In genomic region chr11:95289378-95289777, GRCh38 we compare ENCODE assay signal across 21 cellular contexts.
"Had no signal": no experiment of that assay in that cellular context is flagged by ENCODE, and none has a peak within 500 bp of the region (broad histone marks: within the 10 kb centered on the region; RNA-seq: fewer than 3 reads in every experiment).

No MANE protein-coding gene starts in this region.

- H3K27ac ChIP-seq: body of pancreas, dorsolateral prefrontal cortex, gastrocnemius medialis, left ventricle myocardium inferior, transverse colon, WERI-Rb-1 had no signal

- H3K4me3 Mint-ChIP-seq: activated naive CD4-positive, alpha-beta T cell treated with anti-CD3 and anti-CD28 coated beads, Interleukin-2, amount 50 U/mL, for 24 hours; activated T-cell treated with anti-CD3 and anti-CD28 coated beads, Interleukin-2, amount 50 U/mL, for 72 hours; nephron progenitor cell had no signal

- H3K36me3 ChIP-seq: gastrocnemius medialis, left ventricle myocardium inferior, transverse colon, WERI-Rb-1 had no signal

- H3K27ac Mint-ChIP-seq: activated naive CD4-positive, alpha-beta T cell treated with anti-CD3 and anti-CD28 coated beads, Interleukin-2, amount 50 U/mL, for 24 hours; activated T-cell treated with anti-CD3 and anti-CD28 coated beads, Interleukin-2, amount 50 U/mL, for 72 hours; nephron progenitor cell had no signal

- ATAC-seq: activated T-cell treated with anti-CD3 and anti-CD28 coated beads, Interleukin-2, amount 50 U/mL, for 72 hours; body of pancreas; gastrocnemius medialis had no signal

- H3K4me3 ChIP-seq: body of pancreas, dorsolateral prefrontal cortex, gastrocnemius medialis, left ventricle myocardium inferior, transverse colon had no signal

- H3K4me1 ChIP-seq: body of pancreas, gastrocnemius medialis, left ventricle myocardium inferior had no signal

- FAIRE-seq: colon had no signal

- H3K4me1 Mint-ChIP-seq: activated naive CD4-positive, alpha-beta T cell treated with anti-CD3 and anti-CD28 coated beads, Interleukin-2, amount 50 U/mL, for 24 hours; nephron progenitor cell had no signal

- H3K27me3 Mint-ChIP-seq: activated naive CD4-positive, alpha-beta T cell treated with anti-CD3 and anti-CD28 coated beads, Interleukin-2, amount 50 U/mL, for 24 hours had no signal

- H3K36me3 Mint-ChIP-seq: activated naive CD4-positive, alpha-beta T cell treated with anti-CD3 and anti-CD28 coated beads, Interleukin-2, amount 50 U/mL, for 24 hours had no signal

- H3K9me3 ChIP-seq: body of pancreas, gastrocnemius medialis, left ventricle myocardium inferior, transverse colon had no signal

- H3K9me3 Mint-ChIP-seq: activated naive CD4-positive, alpha-beta T cell treated with anti-CD3 and anti-CD28 coated beads, Interleukin-2, amount 50 U/mL, for 24 hours; activated T-cell treated with anti-CD3 and anti-CD28 coated beads, Interleukin-2, amount 50 U/mL, for 72 hours had no signal

- DNase-seq: activated CD4-positive, alpha-beta T cell treated with anti-CD3 and anti-CD28 coated beads for 1 hour; activated effector memory CD4-positive, alpha-beta T cell treated with anti-CD3 and anti-CD28 coated beads, Interleukin-2, amount 50 U/mL, for 16 hours; activated T-cell treated with anti-CD3 and anti-CD28 coated beads, Interleukin-2, amount 50 U/mL, for 72 hours; body of pancreas; central memory CD4-positive, alpha-beta T cell; dorsolateral prefrontal cortex; gastrocnemius medialis; head of caudate nucleus; left ventricle myocardium inferior; nephron progenitor cell; occipital lobe; posterior cingulate gyrus; retina; stimulated activated CD4-positive, alpha-beta T cell treated with anti-CD3 and anti-CD28 coated beads, Interleukin-12 subunit alpha, Interleukin-12 subunit beta, amount 100 ng/mL, for 4 hours; stimulated activated CD4-positive, alpha-beta T cell treated with anti-CD3 and anti-CD28 coated beads, Interleukin-1b, Interleukin-23, amount 100 ng/mL, for 48 hours; stimulated activated naive CD4-positive, alpha-beta T cell treated with Interleukin-2 at 50 U/mL for 16 hours; T-helper 2 cell; transverse colon; WERI-Rb-1 had no signal

- H3K27me3 ChIP-seq: body of pancreas, gastrocnemius medialis, transverse colon had no signal
